10 cellular contexts compared by ENCODE assay signal in genomic region chr1:59008599-59009347, GRCh38.
A peak's percentile ranks its signal among the peaks of the same experiment; 100 is the strongest.
DNase-seq lines count a peak whose midpoint lies in the region; ATAC-seq and TF ChIP-seq lines count a peak whose summit lies in the region.
"Had no signal": no experiment of that assay in that cellular context is flagged by ENCODE, and none has a peak within 500 bp of the region (broad histone marks: within the 10 kb centered on the region; RNA-seq: fewer than 3 reads in every experiment).

No MANE protein-coding gene starts in this region.

- peak overlapping the region; percentile 12 to 53 for H3K27ac ChIP-seq in tibial artery

- DNase-seq in activated T-cell treated with anti-CD3 and anti-CD28 coated beads, Interleukin-2, amount 50 U/mL, for 72 hours = no peak
- DNase-seq in activated T-cell treated with anti-CD3 and anti-CD28 coated beads for 4 hours (no peak), islet precursor cell (peak; percentile 83), tibial artery (no peak), mesenteric fat pad (ENCODE audit: low spot score) (no peak), H7 (no peak)
- DNase-seq in activated CD4-positive, alpha-beta memory T cell treated with anti-CD3 and anti-CD28 coated beads, Interleukin-2, amount 10 ng/mL, durations not matched to agents 7 days and 5 days = no peak
- DNase-seq: activated naive CD8-positive, alpha-beta T cell treated with anti-CD3 and anti-CD28 coated beads, Interleukin-2, amount 10 ng/mL, durations not matched to agents 7 days and 5 days; MV-4-11 had no signal

- no peaks in the 10 kb centered on the region for H3K9me3 ChIP-seq in tibial artery

- H3K4me3 ChIP-seq in tibial artery (no peak overlapping the region), H7 (ENCODE audit: insufficient read depth, low read depth, low read length) (no peak overlapping the region)

- H3K27me3 Mint-ChIP-seq in activated T-cell treated with anti-CD3 and anti-CD28 coated beads, Interleukin-2, amount 50 U/mL, for 72 hours (ENCODE audit: low read depth) = no peaks in the 10 kb centered on the region
- peaks cover 6% of the 10 kb centered on the region for H3K27me3 Mint-ChIP-seq in activated CD4-positive, alpha-beta memory T cell treated with anti-CD3 and anti-CD28 coated beads, Interleukin-2, amount 10 ng/mL, durations not matched to agents 7 days and 5 days

- H3K27ac Mint-ChIP-seq in activated T-cell treated with anti-CD3 and anti-CD28 coated beads, Interleukin-2, amount 50 U/mL, for 72 hours = peak overlapping the region; percentile 20
- peak overlapping the region; percentile 36 for H3K27ac Mint-ChIP-seq in activated CD4-positive, alpha-beta memory T cell treated with anti-CD3 and anti-CD28 coated beads, Interleukin-2, amount 10 ng/mL, durations not matched to agents 7 days and 5 days
- H3K27ac Mint-ChIP-seq: activated naive CD8-positive, alpha-beta T cell treated with anti-CD3 and anti-CD28 coated beads, Interleukin-2, amount 10 ng/mL, durations not matched to agents 7 days and 5 days had no signal

- TF ChIP-seq CTCF in tibial artery (IDR thresholded peaks at IDR 0.05) = no peak

- intact Hi-C loops in tibial artery (cut with DNase I; ENCODE audit: low total_unique reads) = no loop called here

- POLR2A ChIA-PET in activated CD4-positive, alpha-beta memory T cell treated with anti-CD3 and anti-CD28 coated beads, Interleukin-2, amount 10 ng/mL, durations not matched to agents 7 days and 5 days (lab: Charles Lee) = interaction anchor here (1.1 kb wide), 1 partner anchor 12 kb away, joined by 4 read pairs; no protein-coding TSS in a partner anchor

- peaks cover 45% of the 10 kb centered on the region for H3K4me1 Mint-ChIP-seq in activated T-cell treated with anti-CD3 and anti-CD28 coated beads, Interleukin-2, amount 50 U/mL, for 72 hours (ENCODE audit: low read depth)
- H3K4me1 Mint-ChIP-seq in activated CD4-positive, alpha-beta memory T cell treated with anti-CD3 and anti-CD28 coated beads, Interleukin-2, amount 10 ng/mL, durations not matched to agents 7 days and 5 days = peaks cover 56% of the 10 kb centered on the region

- no peaks in the 10 kb centered on the region for H3K9me3 Mint-ChIP-seq in activated T-cell treated with anti-CD3 and anti-CD28 coated beads, Interleukin-2, amount 50 U/mL, for 72 hours
- H3K9me3 Mint-ChIP-seq in activated CD4-positive, alpha-beta memory T cell treated with anti-CD3 and anti-CD28 coated beads, Interleukin-2, amount 10 ng/mL, durations not matched to agents 7 days and 5 days = no peaks in the 10 kb centered on the region
- H3K9me3 Mint-ChIP-seq: activated naive CD8-positive, alpha-beta T cell treated with anti-CD3 and anti-CD28 coated beads, Interleukin-2, amount 10 ng/mL, durations not matched to agents 7 days and 5 days had no signal

- no peaks in the 10 kb centered on the region for H3K36me3 ChIP-seq in tibial artery
- H3K36me3 ChIP-seq in H7 (replicated peaks; ENCODE audit: control insufficient read depth, insufficient read depth, low read length) = no peaks in the 10 kb centered on the region

- H3K4me3 Mint-ChIP-seq in activated T-cell treated with anti-CD3 and anti-CD28 coated beads, Interleukin-2, amount 50 U/mL, for 72 hours = peak overlapping the region; percentile 46 to 60
- H3K4me3 Mint-ChIP-seq in activated CD4-positive, alpha-beta memory T cell treated with anti-CD3 and anti-CD28 coated beads, Interleukin-2, amount 10 ng/mL, durations not matched to agents 7 days and 5 days = no peak overlapping the region
- H3K4me3 Mint-ChIP-seq: activated naive CD8-positive, alpha-beta T cell treated with anti-CD3 and anti-CD28 coated beads, Interleukin-2, amount 10 ng/mL, durations not matched to agents 7 days and 5 days had no signal

- CTCF ChIA-PET in activated CD4-positive, alpha-beta memory T cell treated with anti-CD3 and anti-CD28 coated beads, Interleukin-2, amount 10 ng/mL, durations not matched to agents 7 days and 5 days (lab: Charles Lee) = no interaction called here

- no peaks in the 10 kb centered on the region for H3K36me3 Mint-ChIP-seq in activated T-cell treated with anti-CD3 and anti-CD28 coated beads, Interleukin-2, amount 50 U/mL, for 72 hours (ENCODE audit: insufficient read depth in 2 of 2)
- H3K36me3 Mint-ChIP-seq in activated CD4-positive, alpha-beta memory T cell treated with anti-CD3 and anti-CD28 coated beads, Interleukin-2, amount 10 ng/mL, durations not matched to agents 7 days and 5 days (ENCODE audit: low read depth) = no peaks in the 10 kb centered on the region
- H3K36me3 Mint-ChIP-seq: activated naive CD8-positive, alpha-beta T cell treated with anti-CD3 and anti-CD28 coated beads, Interleukin-2, amount 10 ng/mL, durations not matched to agents 7 days and 5 days had no signal

- peaks cover 0 to 33% (median 16%) of the 10 kb centered on the region in 4 donors for H3K4me1 ChIP-seq in tibial artery

- ATAC-seq in activated T-cell treated with anti-CD3 and anti-CD28 coated beads, Interleukin-2, amount 50 U/mL, for 72 hours (replicated peaks in 1 of 2) = peak; percentile 60
- no peak for ATAC-seq in HG03039 (IDR thresholded peaks at IDR 0.05; ENCODE audit: unreplicated experiment)

- H3K27me3 ChIP-seq in tibial artery = no peaks in the 10 kb centered on the region
- no peaks in the 10 kb centered on the region for H3K27me3 ChIP-seq in H7 (ENCODE audit: control insufficient read depth, insufficient read depth, low read length)
